Comparison of ENCODE assay signal across 28 cellular contexts in genomic region chr7:13188236-13188635, GRCh38.
"Had no signal": no experiment of that assay in that cellular context is flagged by ENCODE, and none has a peak within 500 bp of the region (broad histone marks: within the 10 kb centered on the region; RNA-seq: fewer than 3 reads in every experiment).

No MANE protein-coding gene starts in this region.

- H3K27me3 Mint-ChIP-seq: activated B cell treated with CpG ODN at 0.5 μM for 24 hours; activated CD4-positive, alpha-beta T cell treated with anti-CD3 and anti-CD28 coated beads, Interleukin-2, amount 10 ng/mL, durations not matched to agents 24 days and 14 days; activated naive CD8-positive, alpha-beta T cell; brain; central memory CD8-positive, alpha-beta T cell had no signal

- H3K4me3 ChIP-seq: MG63, Peyer's patch, SJCRH30 had no signal

- DNase-seq: activated B cell treated with CpG ODN at 0.5 μM for 24 hours; activated CD4-positive, alpha-beta T cell treated with anti-CD3 and anti-CD28 coated beads for 1 hour; activated CD4-positive, alpha-beta T cell treated with anti-CD3 and anti-CD28 coated beads, Interleukin-2, amount 10 ng/mL, durations not matched to agents 24 days and 14 days; activated CD4-positive, alpha-beta T cell treated with anti-CD3 and anti-CD28 coated beads, Interleukin-2, amount 50 U/mL, for 48 hours; activated CD8-positive, alpha-beta memory T cell treated with anti-CD3 and anti-CD28 coated beads for 24 hours; activated gamma-delta T cell; activated naive CD4-positive, alpha-beta T cell treated with anti-CD3 and anti-CD28 coated beads for 36 hours; activated T-cell treated with anti-CD3 and anti-CD28 coated beads, Interleukin-2, amount 50 U/mL, for 4 hours; cortex of kidney; MG63; MV-4-11; NCI-H1092 treated with DMSO at 0.1 percent for 48 hours; NCI-H146; NCI-H187 treated with DMSO at 0.1 percent for 48 hours; NCI-H2081 treated with DMSO at 0.1 percent for 48 hours; NCI-H446; NCI-H526; NK-92 treated with Interleukin-12 subunit alpha and Interleukin-12 subunit beta, amount 100 ng/mL, for 24 hours; OCI-M1; Peyer's patch; Right ventricle myocardium superior; SJCRH30; SK-N-SH; T-helper 1 cell had no signal

- H3K9me3 Mint-ChIP-seq: activated B cell treated with CpG ODN at 0.5 μM for 24 hours; activated CD4-positive, alpha-beta T cell treated with anti-CD3 and anti-CD28 coated beads, Interleukin-2, amount 10 ng/mL, durations not matched to agents 24 days and 14 days; activated naive CD4-positive, alpha-beta T cell treated with anti-CD3 and anti-CD28 coated beads for 36 hours; activated T-cell treated with anti-CD3 and anti-CD28 coated beads, Interleukin-2, amount 50 U/mL, for 4 hours; brain; central memory CD8-positive, alpha-beta T cell had no signal

- H3K9ac ChIP-seq: SK-N-SH had no signal

- H3K9me3 ChIP-seq: MG63, SJCRH30, SK-N-SH had no signal

- H3K36me3 Mint-ChIP-seq: activated naive CD8-positive, alpha-beta T cell; brain had no signal

- H3K27ac Mint-ChIP-seq: activated B cell treated with CpG ODN at 0.5 μM for 24 hours; activated CD4-positive, alpha-beta T cell treated with anti-CD3 and anti-CD28 coated beads, Interleukin-2, amount 10 ng/mL, durations not matched to agents 24 days and 14 days; activated naive CD4-positive, alpha-beta T cell treated with anti-CD3 and anti-CD28 coated beads for 36 hours; activated naive CD8-positive, alpha-beta T cell had no signal

- H3K27ac ChIP-seq: Peyer's patch, RWPE1, SJCRH30 had no signal

- H3K4me1 ChIP-seq: Peyer's patch, SJCRH30 had no signal

- H3K27me3 ChIP-seq: MG63, Peyer's patch, SJCRH30 had no signal

- H3K4me1 Mint-ChIP-seq: activated B cell treated with CpG ODN at 0.5 μM for 24 hours; activated CD4-positive, alpha-beta T cell treated with anti-CD3 and anti-CD28 coated beads, Interleukin-2, amount 10 ng/mL, durations not matched to agents 24 days and 14 days; central memory CD8-positive, alpha-beta T cell had no signal

- H3K4me3 Mint-ChIP-seq: activated B cell treated with CpG ODN at 0.5 μM for 24 hours; activated CD4-positive, alpha-beta T cell treated with anti-CD3 and anti-CD28 coated beads, Interleukin-2, amount 10 ng/mL, durations not matched to agents 24 days and 14 days; activated naive CD4-positive, alpha-beta T cell treated with anti-CD3 and anti-CD28 coated beads for 36 hours; activated naive CD8-positive, alpha-beta T cell; activated T-cell treated with anti-CD3 and anti-CD28 coated beads, Interleukin-2, amount 50 U/mL, for 4 hours; central memory CD8-positive, alpha-beta T cell had no signal

- H3K9me2 ChIP-seq: SK-N-SH had no signal

- ATAC-seq: activated T-cell treated with anti-CD3 and anti-CD28 coated beads, Interleukin-2, amount 50 U/mL, for 4 hours had no signal

- H3K4me2 ChIP-seq: SK-N-SH had no signal

- H3K36me3 ChIP-seq: MG63, Peyer's patch, SJCRH30 had no signal
